In genomic region chr1:16913616-16913865, GRCh38 we compare ENCODE assay signal across 8 cellular contexts. TPM values are rescaled to one million over a fixed set of nuclear protein-coding genes. Genes with fewer than 3 reads are reported as not detected.
DNase-seq lines count a peak whose midpoint lies in the region; ATAC-seq and TF ChIP-seq lines count a peak whose summit lies in the region.

No MANE protein-coding gene starts in this region.

- no peaks in the 10 kb centered on the region for H3K36me3 ChIP-seq in left ventricle myocardium inferior
- H3K36me3 ChIP-seq in vagina = no peaks in the 10 kb centered on the region

- H3K27ac ChIP-seq in left ventricle myocardium inferior (replicated peaks) (peak overlapping the region; percentile 90), vagina (peak overlapping the region; percentile 43)

- no peaks in the 10 kb centered on the region for H3K27me3 Mint-ChIP-seq in brain

- H3K4me3 Mint-ChIP-seq in brain = peak overlapping the region; percentile 80 to 88 (median 84)

- H3K4me3 ChIP-seq in left ventricle myocardium inferior (peak overlapping the region; percentile 93), mononuclear cell (ENCODE audit: low read length) (peak overlapping the region; percentile 70), vagina (peak overlapping the region; percentile 77 to 98)

- no peak for TF ChIP-seq POLR2A in vagina (IDR thresholded peaks at IDR 0.05)

- ATAC-seq in left ventricle myocardium superior (no peak), GM21529 (IDR thresholded peaks at IDR 0.05; ENCODE audit: unreplicated experiment) (no peak)

- H3K36me3 Mint-ChIP-seq in brain = no peaks in the 10 kb centered on the region

- H3K9me3 ChIP-seq in left ventricle myocardium inferior (replicated peaks) (no peaks in the 10 kb centered on the region), mononuclear cell (ENCODE audit: low read depth, low read length) (no peaks in the 10 kb centered on the region), vagina (no peaks in the 10 kb centered on the region)

- peaks cover 35% of the 10 kb centered on the region for H3K4me1 Mint-ChIP-seq in brain

- H3K9me3 Mint-ChIP-seq in brain = peaks cover 0 to 2% (median 0%) of the 10 kb centered on the region in 5 experiments

- TF ChIP-seq CTCF in left ventricle myocardium inferior (IDR thresholded peaks at IDR 0.05; ENCODE audit: borderline replicate concordance) = no peak
- TF ChIP-seq CTCF in brain (conservative IDR thresholded peaks at IDR 0.05) = no peak
- TF ChIP-seq CTCF in vagina (IDR thresholded peaks at IDR 0.05) = no peak

- H3K27ac Mint-ChIP-seq in brain = peak overlapping the region; percentile 72 to 97 (median 94)

- intact Hi-C loops in left ventricle myocardium inferior (cut with micrococcal nuclease) = no loop called here
- intact Hi-C loops in left ventricle myocardium superior (cut with micrococcal nuclease) = no loop called here
- intact Hi-C loops in vagina (cut with DNase I) = no loop called here

- H3K4me1 ChIP-seq in left ventricle myocardium inferior = peaks cover 18% of the 10 kb centered on the region
- H3K4me1 ChIP-seq in mononuclear cell (ENCODE audit: insufficient read depth, low read length) = peaks cover 32% of the 10 kb centered on the region
- peaks cover 27% of the 10 kb centered on the region for H3K4me1 ChIP-seq in vagina

- no peaks in the 10 kb centered on the region for H3K27me3 ChIP-seq in left ventricle myocardium inferior (ENCODE audit: low read depth)
- H3K27me3 ChIP-seq in mononuclear cell (ENCODE audit: insufficient read depth, low read length) = no peaks in the 10 kb centered on the region
- no peaks in the 10 kb centered on the region for H3K27me3 ChIP-seq in vagina

- DNase-seq in left ventricle myocardium inferior (no peak), left ventricle myocardium superior (no peak), vagina (ENCODE audit: extremely low spot score in 2 of 2) (peak in 1 of 2 donors; percentile 97), medulla oblongata (ENCODE audit: extremely low spot score) (no peak)
- DNase-seq in activated CD4-positive, alpha-beta T cell treated with anti-CD3 and anti-CD28 coated beads, Interleukin-2, amount 50 U/mL, for 1 hour = no peak

RNA-seq across cellular contexts. Expression of gene CROCC, which starts 8.2 kb away (rescaled TPM):
- 8.9 TPM for total RNA-seq in left ventricle myocardium inferior
- 7.9 TPM for total RNA-seq in left ventricle myocardium superior
- 29.1 TPM for polyA plus RNA-seq in brain (ENCODE audit: insufficient read depth, low read depth, low replicate concordance)
- total RNA-seq in mononuclear cell = 27.8 TPM
- 31.9 TPM for total RNA-seq in vagina

RNA-seq across cellular contexts. Expression of gene RNU1-2, which starts 17.8 kb away (rescaled TPM):
- 6,072 TPM for total RNA-seq in left ventricle myocardium inferior
- 4,234 TPM for total RNA-seq in left ventricle myocardium superior
- not detected for polyA plus RNA-seq in brain (ENCODE audit: insufficient read depth, low read depth, low replicate concordance)
- under 0.01 TPM for total RNA-seq in mononuclear cell
- total RNA-seq in vagina = 19,908 TPM

Comparison
In these comparisons a context has a peak if more than half of its experiments do, and no peak if none do; other contexts are left out.
1. RNA of gene RNU1-2, which starts 17.8 kb away (total RNA-seq): 19,908 TPM in vagina (single experiment), 6,072 TPM in left ventricle myocardium inferior (single experiment) and 4,234 TPM in left ventricle myocardium superior (single experiment); under 0.01 TPM in mononuclear cell (single experiment); every median in the first group is over 1,000 times any median in the second.
2. Peak in every context shown above with its lines, with median percentiles within 50 percentile points of each other: H3K4me3 ChIP-seq.